Comparison of ENCODE assay signal across 1 cellular context in genomic region chr16:17470871-17471744, GRCh38.
TF ChIP-seq lines count a peak whose summit lies in the region.

A gene with protein sequence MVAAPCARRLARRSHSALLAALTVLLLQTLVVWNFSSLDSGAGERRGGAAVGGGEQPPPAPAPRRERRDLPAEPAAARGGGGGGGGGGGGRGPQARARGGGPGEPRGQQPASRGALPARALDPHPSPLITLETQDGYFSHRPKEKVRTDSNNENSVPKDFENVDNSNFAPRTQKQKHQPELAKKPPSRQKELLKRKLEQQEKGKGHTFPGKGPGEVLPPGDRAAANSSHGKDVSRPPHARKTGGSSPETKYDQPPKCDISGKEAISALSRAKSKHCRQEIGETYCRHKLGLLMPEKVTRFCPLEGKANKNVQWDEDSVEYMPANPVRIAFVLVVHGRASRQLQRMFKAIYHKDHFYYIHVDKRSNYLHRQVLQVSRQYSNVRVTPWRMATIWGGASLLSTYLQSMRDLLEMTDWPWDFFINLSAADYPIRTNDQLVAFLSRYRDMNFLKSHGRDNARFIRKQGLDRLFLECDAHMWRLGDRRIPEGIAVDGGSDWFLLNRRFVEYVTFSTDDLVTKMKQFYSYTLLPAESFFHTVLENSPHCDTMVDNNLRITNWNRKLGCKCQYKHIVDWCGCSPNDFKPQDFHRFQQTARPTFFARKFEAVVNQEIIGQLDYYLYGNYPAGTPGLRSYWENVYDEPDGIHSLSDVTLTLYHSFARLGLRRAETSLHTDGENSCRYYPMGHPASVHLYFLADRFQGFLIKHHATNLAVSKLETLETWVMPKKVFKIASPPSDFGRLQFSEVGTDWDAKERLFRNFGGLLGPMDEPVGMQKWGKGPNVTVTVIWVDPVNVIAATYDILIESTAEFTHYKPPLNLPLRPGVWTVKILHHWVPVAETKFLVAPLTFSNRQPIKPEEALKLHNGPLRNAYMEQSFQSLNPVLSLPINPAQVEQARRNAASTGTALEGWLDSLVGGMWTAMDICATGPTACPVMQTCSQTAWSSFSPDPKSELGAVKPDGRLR (minus strand): TSS chr16:17470960. CDS start chr16:17470796, 164 bp downstream.

TF ChIP-seq in HepG2, 621 proteins besides CTCF, POLR2A, EP300 and RAD21:
- no peak for TF ChIP-seq IRX3 (CRISPR knock-in tag; IDR thresholded peaks at IDR 0.05; ENCODE audit: borderline replicate concordance, low read depth)
- no peak for TF ChIP-seq WIZ (CRISPR knock-in tag; IDR thresholded peaks at IDR 0.05)
